Comparison of ENCODE assay signal across 1 cellular context in genomic region chr9:81557452-81557956, GRCh38.
TF ChIP-seq lines count a peak whose summit lies in the region.

No MANE protein-coding gene starts in this region.

TF ChIP-seq in GM23338, 12 proteins besides CTCF, POLR2A, EP300 and RAD21:
- no peak for TF ChIP-seq NANOG (IDR thresholded peaks at IDR 0.05; ENCODE audit: borderline replicate concordance)
